ENCODE assay signal across 12 cellular contexts in genomic region chr22:46773074-46773473, GRCh38. TPM values are rescaled to one million over a fixed set of nuclear protein-coding genes. Genes with fewer than 3 reads are reported as not detected.
A peak's percentile ranks its signal among the peaks of the same experiment; 100 is the strongest.
DNase-seq lines count a peak whose midpoint lies in the region; ATAC-seq, FAIRE-seq and TF ChIP-seq lines count a peak whose summit lies in the region.
"Had no signal": no experiment of that assay in that cellular context is flagged by ENCODE, and none has a peak within 500 bp of the region (broad histone marks: within the 10 kb centered on the region; RNA-seq: fewer than 3 reads in every experiment).

No MANE protein-coding gene starts in this region.

- peak overlapping the region; percentile 94 for H3K4me2 ChIP-seq in BLaER1

- TF ChIP-seq POLR2A in GM12892 (IDR thresholded peaks at IDR 0.05; ENCODE audit: low read depth, low read length): no peak

- H3K27me3 ChIP-seq in BLaER1 (no peaks in the 10 kb centered on the region), mucosa of rectum (ENCODE audit: control insufficient read depth in 2 of 2, insufficient read depth in 2 of 2, low read length in 2 of 2) (no peaks in the 10 kb centered on the region)
- H3K27me3 ChIP-seq: testis had no signal

- H3K36me3 Mint-ChIP-seq in activated T-helper 17 cell treated with anti-CD3 and anti-CD28 coated beads, Interleukin-2, amount 50 U/mL, for 72 hours (ENCODE audit: low read depth): peaks cover 93% of the 10 kb centered on the region

- no peaks in the 10 kb centered on the region for H3K9me3 Mint-ChIP-seq in activated T-helper 17 cell treated with anti-CD3 and anti-CD28 coated beads, Interleukin-2, amount 50 U/mL, for 72 hours

- peak overlapping the region; percentile 98 for H3K27ac Mint-ChIP-seq in activated T-helper 17 cell treated with anti-CD3 and anti-CD28 coated beads, Interleukin-2, amount 50 U/mL, for 72 hours

- FAIRE-seq in GM12892 (lab: Jason Lieb, UNC): peak; percentile 90
- FAIRE-seq: H54 had no signal

- no peaks in the 10 kb centered on the region for H3K9me3 ChIP-seq in BLaER1
- H3K9me3 ChIP-seq in mucosa of rectum (ENCODE audit: control insufficient read depth in 2 of 2, low read length in 2 of 2): no peaks in the 10 kb centered on the region
- H3K9me3 ChIP-seq: testis had no signal

- peak overlapping the region; percentile 76 for H3K27ac ChIP-seq in BLaER1
- peak overlapping the region; percentile 54 to 77 for H3K27ac ChIP-seq in mucosa of rectum (ENCODE audit: low read depth in 2 of 2, low read length in 2 of 2)
- H3K27ac ChIP-seq: testis had no signal

- H3K27me3 Mint-ChIP-seq in activated T-helper 17 cell treated with anti-CD3 and anti-CD28 coated beads, Interleukin-2, amount 50 U/mL, for 72 hours: no peaks in the 10 kb centered on the region

- H3K4me1 Mint-ChIP-seq in activated T-helper 17 cell treated with anti-CD3 and anti-CD28 coated beads, Interleukin-2, amount 50 U/mL, for 72 hours: peaks cover 57% of the 10 kb centered on the region

- no peak for ATAC-seq in activated T-helper 17 cell treated with anti-CD3 and anti-CD28 coated beads, Interleukin-2, amount 50 U/mL, for 72 hours (replicated peaks)
- ATAC-seq in GM18498 (IDR thresholded peaks at IDR 0.05; ENCODE audit: unreplicated experiment): no peak

- H3K9ac ChIP-seq in BLaER1 (0 out of 2 replicates have a peak overlapping the region, but pooled peaks have one; percentile 66), mucosa of rectum (ENCODE audit: low read depth in 1 of 2, low read length in 2 of 2) (no peak overlapping the region)

- peaks cover 79% of the 10 kb centered on the region for H4K20me1 ChIP-seq in BLaER1

- peak overlapping the region; percentile 81 for H3K4me3 Mint-ChIP-seq in activated T-helper 17 cell treated with anti-CD3 and anti-CD28 coated beads, Interleukin-2, amount 50 U/mL, for 72 hours

- H3K36me3 ChIP-seq in BLaER1 (no peaks in the 10 kb centered on the region), mucosa of rectum (ENCODE audit: control insufficient read depth in 2 of 2, insufficient read depth in 2 of 2, low read length in 2 of 2) (peaks cover 2 to 3% of the 10 kb centered on the region in 2 donors)

- H3K4me1 ChIP-seq in BLaER1 (peaks cover 93% of the 10 kb centered on the region), mucosa of rectum (ENCODE audit: control insufficient read depth in 2 of 2, insufficient read depth in 2 of 2, low read length in 2 of 2) (peaks cover 42 to 46% of the 10 kb centered on the region in 2 donors)

- no peak overlapping the region for H3K4me3 ChIP-seq in BLaER1
- no peak overlapping the region for H3K4me3 ChIP-seq in mucosa of rectum (ENCODE audit: low read length in 2 of 2)
- H3K4me3 ChIP-seq: testis had no signal

- DNase-seq in GM12892 (ENCODE audit: insufficient read length) (no peak), SIG-M5 treated with dmso at 0.1 percent for 504 hours (lab: John Stamatoyannopoulos, UW; ENCODE audit: unreplicated experiment) (no peak), ecto neural progenitor cell (ENCODE audit: low spot score) (no peak), NCI-H1436 (lab: John Stamatoyannopoulos, UW) (no peak)
- DNase-seq: hypothalamus, NCI-H526 treated with DMSO at 0.1 percent for 48 hours, testis had no signal

RNA-seq across cellular contexts. Expression of gene TBC1D22A, which starts 10.6 kb away (rescaled TPM):
- 29.0 TPM for polyA plus RNA-seq in GM12892 (2012; ENCODE audit: missing spikeins)
- total RNA-seq in activated T-helper 17 cell treated with anti-CD3 and anti-CD28 coated beads, Interleukin-2, amount 50 U/mL, for 72 hours: 100 to 1,000 TPM in 1 of 2 donors, 10 to 100 TPM in 1; 52.4 to 108 TPM

RNA-seq across cellular contexts. Expression of gene CERK, which starts 35.0 kb away (rescaled TPM):
- polyA plus RNA-seq in GM12892 (2012; ENCODE audit: missing spikeins): 17.3 TPM
- 100 to 1,000 TPM in 1 of 2 donors, 10 to 100 TPM in 1; 90.7 to 124 TPM for total RNA-seq in activated T-helper 17 cell treated with anti-CD3 and anti-CD28 coated beads, Interleukin-2, amount 50 U/mL, for 72 hours
